Comparison of ENCODE assay signal across 8 cellular contexts in the genomic region with DNA sequence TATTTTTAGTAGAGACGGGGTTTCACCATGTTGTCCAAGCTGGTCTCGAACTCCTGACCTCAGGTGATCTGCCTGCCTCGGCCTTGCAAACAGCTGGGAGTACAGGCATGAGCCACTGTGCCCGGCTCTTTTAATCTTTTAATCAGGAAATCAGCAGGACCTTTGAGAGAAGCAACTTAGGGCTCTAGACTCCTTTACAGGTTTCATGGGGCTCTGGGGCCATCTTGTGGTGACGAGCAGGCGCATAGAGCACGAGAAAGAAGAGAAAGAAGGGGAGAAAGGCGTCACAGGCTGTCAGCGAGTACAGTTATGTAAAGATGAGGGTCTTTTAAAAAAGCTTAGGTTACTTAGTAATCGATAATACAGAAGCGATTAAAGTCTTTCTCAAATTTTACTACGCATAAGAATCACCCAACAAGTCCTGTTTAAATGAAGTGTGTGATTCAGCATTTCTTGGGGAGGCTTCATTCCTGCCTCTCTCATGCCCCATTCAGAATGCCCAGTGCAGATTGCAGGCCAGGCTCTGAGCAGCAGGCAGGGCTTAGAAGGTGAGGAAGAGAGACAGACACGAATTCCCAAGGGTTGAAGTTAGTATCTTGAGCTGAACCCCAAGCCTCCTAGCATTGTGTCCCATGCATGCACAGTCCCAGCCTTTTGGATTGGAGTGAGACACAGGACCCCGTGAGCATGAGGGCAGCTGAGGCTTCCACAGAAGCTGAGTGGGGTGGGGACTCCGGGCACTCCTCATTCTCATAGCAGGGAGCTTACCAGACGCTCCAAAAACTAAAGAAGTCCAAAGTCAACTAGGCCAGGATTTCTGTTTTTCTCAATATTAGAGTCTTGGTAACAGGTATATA.
DNase-seq lines count a peak whose midpoint lies in the region; TF ChIP-seq lines count a peak whose summit lies in the region.

No MANE protein-coding gene starts in this region.

- no peaks in the 10 kb centered on the region for H3K27me3 ChIP-seq in brain microvascular endothelial cell (replicated peaks)

- H3K27ac ChIP-seq in brain microvascular endothelial cell = no peak overlapping the region

- H3K36me3 ChIP-seq in brain microvascular endothelial cell (replicated peaks) = no peaks in the 10 kb centered on the region

- peak; percentile 94 for TF ChIP-seq CTCF in brain microvascular endothelial cell (IDR thresholded peaks at IDR 0.05; ENCODE audit: low read depth, low read length, missing control alignments)

- DNase-seq in NCI-H2196 (lab: John Stamatoyannopoulos, UW; ENCODE audit: unreplicated experiment) (peak; percentile 48), NCI-H2196 treated with DMSO at 0.1 percent for 48 hours (lab: John Stamatoyannopoulos, UW; ENCODE audit: unreplicated experiment) (no peak), HEK293T (ENCODE audit: extremely low spot score) (peak; percentile 64), NCI-H1048 (lab: John Stamatoyannopoulos, UW) (peak; percentile 29), T-helper 2 cell (peak in 3 of 5 experiments; percentile 27 to 54 (median 28)), brain microvascular endothelial cell (peak; percentile 72), iPS-NIHi7 (ENCODE audit: extremely low spot score) (peak; percentile 79)
- peak in 3 of 4 experiments; percentile 25 to 34 (median 32) for DNase-seq in stimulated activated CD4-positive, alpha-beta T cell treated with anti-CD3 and anti-CD28 coated beads, Interleukin-1b, Interleukin-23, amount 100 ng/mL, for 24 hours (ENCODE audit: low read depth in 4 of 4, low spot score in 1 of 4)

- CTCF ChIA-PET in HEK293T (lab: Yijun Ruan, JAX) = interaction anchor here (0.6 to 2.3 kb wide), 5 partner anchors 21 to 1071 kb away, joined by 3 to 10 read pairs (median 4); no protein-coding TSS in a partner anchor

- POLR2A ChIA-PET in HEK293T (lab: Yijun Ruan, JAX) = no interaction called here

- H3K4me3 ChIP-seq in brain microvascular endothelial cell (ENCODE audit: low read depth, low read length) = no peak overlapping the region

- in situ Hi-C loops in brain microvascular endothelial cell (cut with HindIII; ENCODE audit: low pct_ligation_motif_present, low sequenced_read_pairs) = no loop called here

TF ChIP-seq in HEK293T, 16 proteins besides CTCF, POLR2A, EP300 and RAD21:
- TF ChIP-seq FOXA1 (IDR thresholded peaks at IDR 0.05) = no peak
- no peak for TF ChIP-seq CTBP1 (IDR thresholded peaks at IDR 0.05; ENCODE audit: borderline replicate concordance)
- no peak for TF ChIP-seq SUZ12 (IDR thresholded peaks at IDR 0.05)
- TF ChIP-seq FOXM1 (IDR thresholded peaks at IDR 0.05; ENCODE audit: borderline replicate concordance) = no peak
- no peak for TF ChIP-seq ELF4 (IDR thresholded peaks at IDR 0.05)
- no peak for TF ChIP-seq LEF1 (IDR thresholded peaks at IDR 0.05; ENCODE audit: borderline replicate concordance)
- TF ChIP-seq HDGF (IDR thresholded peaks at IDR 0.05; ENCODE audit: borderline replicate concordance) = no peak
- no peak for TF ChIP-seq NFRKB (IDR thresholded peaks at IDR 0.05)
- TF ChIP-seq BHLHE40 (IDR thresholded peaks at IDR 0.05; ENCODE audit: borderline replicate concordance) = no peak
- TF ChIP-seq FOXK2 (IDR thresholded peaks at IDR 0.05) = no peak
TF ChIP-seq in HEK293T: peak in this region for 0.
